In genomic region chr15:51917493-51917892, GRCh38 we compare ENCODE assay signal across 8 cellular contexts. TPM values are rescaled to one million over a fixed set of nuclear protein-coding genes. Genes with fewer than 3 reads are reported as not detected.
DNase-seq lines count a peak whose midpoint lies in the region; ATAC-seq, FAIRE-seq and TF ChIP-seq lines count a peak whose summit lies in the region.

No MANE protein-coding gene starts in this region.

- no peak for TF ChIP-seq POLR2A in H1 (IDR thresholded peaks at IDR 0.05; ENCODE audit: control extremely low read depth in 1 of 2, low read depth in 2 of 2, low read length in 2 of 2)

- no peaks in the 10 kb centered on the region for H3K9me3 ChIP-seq in right cardiac atrium (ENCODE audit: control insufficient read depth, low read length)
- no peaks in the 10 kb centered on the region for H3K9me3 ChIP-seq in H1 (ENCODE audit: insufficient read depth in 2 of 2, low read depth in 1 of 2, low read length in 1 of 2)
- no peaks in the 10 kb centered on the region for H3K9me3 ChIP-seq in upper lobe of right lung

- peaks cover 13% of the 10 kb centered on the region for H3K36me3 Mint-ChIP-seq in mesothelial cell of epicardium
- H3K36me3 Mint-ChIP-seq in stimulated activated memory B cell treated with anti-CD40 and anti-IgM and Interleukin-4, amounts not matched to agents 10 μg/mL and 1 μg/mL and 100 μg/mL, for 72 hours: peaks cover 17% of the 10 kb centered on the region

- H3K4me1 ChIP-seq in right cardiac atrium (ENCODE audit: control insufficient read depth, insufficient read depth, low read length) (no peaks in the 10 kb centered on the region), H1 (replicated peaks in 1 of 4; ENCODE audit: control insufficient read depth in 3 of 4, insufficient read depth in 4 of 4, low read length in 3 of 4) (no peaks in the 10 kb centered on the region; a peak in 1 of 7 replicates), upper lobe of right lung (no peaks in the 10 kb centered on the region)

- POLR2A ChIA-PET in H1 (lab: Charles Lee; ENCODE audit: partially characterized antibody): interaction anchor here (0.6 to 1.2 kb wide), 3 partner anchors 9 to 417 kb away, joined by 3 to 4 read pairs (median 3); no protein-coding TSS in a partner anchor

- no peak overlapping the region for H3K14ac ChIP-seq in H1 (ENCODE audit: insufficient read length)

- CTCF ChIA-PET in H1 (lab: Charles Lee; ENCODE audit: partially characterized antibody): interaction anchor here (0.6 to 2.8 kb wide), 35 partner anchors 8 to 312 kb away, joined by 3 to 27 read pairs (median 5); no protein-coding TSS in a partner anchor

- H4K8ac ChIP-seq in H1 (ENCODE audit: extremely low read depth, insufficient read depth, low read length): no peak overlapping the region

- no peak overlapping the region for H2BK5ac ChIP-seq in H1 (ENCODE audit: low read depth, low read length)

- no peak overlapping the region for H2AFZ ChIP-seq in H1 (ENCODE audit: low read length)

- peak; percentile 35 to 41 for ATAC-seq in right cardiac atrium
- no peak for ATAC-seq in Right ventricle myocardium superior (ENCODE audit: poor library complexity)
- peak; percentile 96 for ATAC-seq in upper lobe of right lung
- no peak for ATAC-seq in stimulated activated memory B cell treated with anti-CD40 and anti-IgM and Interleukin-4, amounts not matched to agents 10 μg/mL and 1 μg/mL and 100 μg/mL, for 72 hours
- ATAC-seq in GM21367 (IDR thresholded peaks at IDR 0.05; ENCODE audit: unreplicated experiment): no peak

- H3K9ac ChIP-seq in H1 (replicated peaks in 1 of 4; ENCODE audit: extremely low read depth in 1 of 4, low read depth in 3 of 4, low read length in 3 of 4): no peak overlapping the region

- peak; percentile 63 for FAIRE-seq in H1 (lab: Jason Lieb, UNC)

- H3K18ac ChIP-seq in H1 (ENCODE audit: extremely low read depth, low read length): no peak overlapping the region

- no peak overlapping the region for H2BK12ac ChIP-seq in H1 (ENCODE audit: low read depth, low read length)

- no peaks in the 10 kb centered on the region for H4K20me1 ChIP-seq in H1 (replicated peaks in 1 of 2; ENCODE audit: control insufficient read depth in 1 of 2, insufficient read depth in 2 of 2, low read length in 2 of 2)

- TF ChIP-seq RAD21 in H1 (IDR thresholded peaks at IDR 0.05 in 1 of 2, conservative IDR thresholded peaks at IDR 0.05 in 1 of 2; ENCODE audit: low read depth in 2 of 2, low read length in 2 of 2): peak; percentile 81 to 87

- H3K36me3 ChIP-seq in H1 (ENCODE audit: control insufficient read depth in 2 of 4, insufficient read depth in 4 of 4, low read length in 3 of 4) (no peaks in the 10 kb centered on the region; a peak in 1 of 8 replicates), upper lobe of right lung (peaks cover 71% of the 10 kb centered on the region)

- no peak overlapping the region for H3K23ac ChIP-seq in H1 (ENCODE audit: insufficient read length)

- H3K79me2 ChIP-seq in H1 (ENCODE audit: control insufficient read depth in 1 of 2, insufficient read depth in 2 of 2, low read length in 2 of 2): no peaks in the 10 kb centered on the region

- no peak overlapping the region for H3K4me3 ChIP-seq in right cardiac atrium (ENCODE audit: low read length)
- H3K4me3 ChIP-seq in H1 (ENCODE audit: extremely low read depth in 1 of 4, insufficient read depth in 2 of 4, low read depth in 3 of 4, low read length in 4 of 4): no peak overlapping the region
- H3K4me3 ChIP-seq in upper lobe of right lung: no peak overlapping the region

- H3K56ac ChIP-seq in H1 (replicated peaks; ENCODE audit: insufficient read length, low read depth, low read length): no peak overlapping the region

- no peak overlapping the region for H3K4ac ChIP-seq in H1 (replicated peaks; ENCODE audit: insufficient read length, low read depth, low read length)

- no peaks in the 10 kb centered on the region for H3K9me3 Mint-ChIP-seq in mesothelial cell of epicardium
- no peaks in the 10 kb centered on the region for H3K9me3 Mint-ChIP-seq in stimulated activated memory B cell treated with anti-CD40 and anti-IgM and Interleukin-4, amounts not matched to agents 10 μg/mL and 1 μg/mL and 100 μg/mL, for 72 hours

- no peak overlapping the region for H3K27ac ChIP-seq in right cardiac atrium (ENCODE audit: low read length)
- no peak overlapping the region for H3K27ac ChIP-seq in H1 (ENCODE audit: low read depth, low read length)
- no peak overlapping the region for H3K27ac ChIP-seq in upper lobe of right lung

- no peak overlapping the region for H3K4me2 ChIP-seq in H1 (ENCODE audit: insufficient read depth in 1 of 2, low read depth in 2 of 2, low read length in 2 of 2)

- 81% methylated on average over 2 of the region's 2 CpGs for WGBS in right cardiac atrium
- 64% methylated on average over 2 of the region's 2 CpGs; no CpG with 5 or more reads in 1 of the 2 experiments for WGBS in H1 (ENCODE audit: extremely low coverage in 1 of 2, insufficient coverage in 1 of 2, insufficient read length in 1 of 2, insufficient replicate concordance in 2 of 2, low coverage in 1 of 2, low lambda C conversion rate in 2 of 2, missing lambda C conversion rate in 1 of 2), 2 experiments

- H2BK15ac ChIP-seq in H1 (ENCODE audit: low read length): no peak overlapping the region

- H3K4me3 Mint-ChIP-seq in mesothelial cell of epicardium: no peak overlapping the region
- no peak overlapping the region for H3K4me3 Mint-ChIP-seq in stimulated activated memory B cell treated with anti-CD40 and anti-IgM and Interleukin-4, amounts not matched to agents 10 μg/mL and 1 μg/mL and 100 μg/mL, for 72 hours

- H3K4me1 Mint-ChIP-seq in mesothelial cell of epicardium: no peaks in the 10 kb centered on the region
- no peaks in the 10 kb centered on the region for H3K4me1 Mint-ChIP-seq in stimulated activated memory B cell treated with anti-CD40 and anti-IgM and Interleukin-4, amounts not matched to agents 10 μg/mL and 1 μg/mL and 100 μg/mL, for 72 hours

- no peaks in the 10 kb centered on the region for H3K79me1 ChIP-seq in H1 (ENCODE audit: low read depth, low read length)

- intact Hi-C loops in right cardiac atrium (cut with DNase I): no loop called here
- intact Hi-C loops in Right ventricle myocardium superior (cut with DNase I): no loop called here
- intact Hi-C loops in upper lobe of right lung (cut with DNase I): no loop called here

- H3K27ac Mint-ChIP-seq in mesothelial cell of epicardium: no peak overlapping the region
- no peak overlapping the region for H3K27ac Mint-ChIP-seq in stimulated activated memory B cell treated with anti-CD40 and anti-IgM and Interleukin-4, amounts not matched to agents 10 μg/mL and 1 μg/mL and 100 μg/mL, for 72 hours

- no peaks in the 10 kb centered on the region for H3K23me2 ChIP-seq in H1 (ENCODE audit: low read depth, low read length)

- H3K27me3 Mint-ChIP-seq in mesothelial cell of epicardium (ENCODE audit: low read depth): no peaks in the 10 kb centered on the region
- H3K27me3 Mint-ChIP-seq in stimulated activated memory B cell treated with anti-CD40 and anti-IgM and Interleukin-4, amounts not matched to agents 10 μg/mL and 1 μg/mL and 100 μg/mL, for 72 hours: no peaks in the 10 kb centered on the region

- no peak overlapping the region for H4K91ac ChIP-seq in H1 (replicated peaks; ENCODE audit: insufficient read length, low read length)

- DNase-seq in right cardiac atrium: no peak
- DNase-seq in Right ventricle myocardium superior: no peak
- peak; percentile 46 for DNase-seq in NCI-H510A (lab: John Stamatoyannopoulos, UW)
- DNase-seq in H1 (ENCODE audit: low read depth in 1 of 2, low spot score in 2 of 2): peak in 1 of 2 experiments; percentile 31
- peak; percentile 65 for DNase-seq in upper lobe of right lung
- DNase-seq in mesothelial cell of epicardium (ENCODE audit: low spot score in 2 of 2, unreplicated experiment in 2 of 2): no peak

- H4K5ac ChIP-seq in H1 (ENCODE audit: insufficient read length, low read depth, low read length): no peak overlapping the region

- H2BK120ac ChIP-seq in H1 (replicated peaks; ENCODE audit: low read depth, low read length): no peak overlapping the region

- TF ChIP-seq EP300 in H1 (IDR thresholded peaks at IDR 0.05; ENCODE audit: borderline replicate concordance in 1 of 2, low read depth in 2 of 2, low read length in 2 of 2): no peak

- no peak overlapping the region for H2AK5ac ChIP-seq in H1 (ENCODE audit: low read depth, low read length)

- TF ChIP-seq CTCF in H1 (IDR thresholded peaks at IDR 0.05; ENCODE audit: control extremely low read depth in 1 of 3, insufficient read depth in 1 of 3, low read depth in 1 of 3, low read length in 3 of 3) (peak; percentile 75 to 84 (median 78)), upper lobe of right lung (IDR thresholded peaks at IDR 0.05) (peak; percentile 40), mesothelial cell of epicardium (IDR thresholded peaks at IDR 0.05; ENCODE audit: unreplicated experiment) (no peak)

- H3K27me3 ChIP-seq in right cardiac atrium (ENCODE audit: control insufficient read depth, insufficient read depth) (no peaks in the 10 kb centered on the region), H1 (replicated peaks in 1 of 4; ENCODE audit: control insufficient read depth in 3 of 4, extremely low read depth in 1 of 4, insufficient read depth in 3 of 4, low read length in 3 of 4) (no peaks in the 10 kb centered on the region), upper lobe of right lung (no peaks in the 10 kb centered on the region)

- no peak overlapping the region for H2BK20ac ChIP-seq in H1 (ENCODE audit: low read length)

TF ChIP-seq in H1, 55 proteins besides CTCF, POLR2A, EP300 and RAD21 (continues in another document):
- no peak for TF ChIP-seq PHF8 (conservative IDR thresholded peaks at IDR 0.05; ENCODE audit: low read depth, low read length)
- TF ChIP-seq TAF1 (IDR thresholded peaks at IDR 0.05; ENCODE audit: low read depth, low read length): no peak
- TF ChIP-seq KDM5A (IDR thresholded peaks at IDR 0.05; ENCODE audit: low read length): no peak
- no peak for TF ChIP-seq SIX5 (IDR thresholded peaks at IDR 0.05; ENCODE audit: low read depth, low read length)
- TF ChIP-seq GABPA (IDR thresholded peaks at IDR 0.05; ENCODE audit: borderline replicate concordance, insufficient read depth, low read length): no peak; the same call in 1 of the 2 replicates
- no peak for TF ChIP-seq POU5F1 (IDR thresholded peaks at IDR 0.05; ENCODE audit: low read depth, low read length)

RNA-seq across cellular contexts. Expression of gene LEO1, which starts 54.1 kb away (rescaled TPM):
- total RNA-seq in right cardiac atrium: 10 to 100 TPM in 3 of 4 donors, 1 to 10 TPM in 1; 7.9 to 11.8 (median 10.7) TPM
- polyA plus RNA-seq in right cardiac atrium: 11.4 TPM
- total RNA-seq in Right ventricle myocardium superior: 7.8 TPM
- 27.4 and 29.2 TPM in 2 replicates for total RNA-seq in H1 (2021; fragmentation: NEBNext Ultra II Directional; extraction: Animal tissue kit (Norgen Biotek cat#: 25700))
- polyA plus RNA-seq in H1 (2011; rRNA removed): 1.3 and 1.6 TPM in 2 replicates
- polyA plus RNA-seq in H1 (2011; cell fraction: cytosol; rRNA removed): 6.9 TPM
- 1.6 TPM for polyA plus RNA-seq in H1 (2011; cell fraction: nucleus; rRNA removed)
- polyA plus RNA-seq in H1 (2012, experiment 1 of 2): 28.0 to 46.2 TPM (median 31.8 TPM) in 4 replicates
- polyA plus RNA-seq in H1 (2012, experiment 2 of 2): 4.0 TPM
- 27.7 TPM for polyA plus RNA-seq in H1 (2013, experiment 1 of 2)
- polyA plus RNA-seq in H1 (2013, experiment 2 of 2): 28.2 TPM
- 5.2 and 5.3 TPM in 2 replicates for polyA minus RNA-seq in H1 (2011; rRNA and poly(A)+ RNA removed)
- 6.2 TPM for polyA minus RNA-seq in H1 (2011; cell fraction: cytosol; rRNA and poly(A)+ RNA removed)
- polyA minus RNA-seq in H1 (2011; cell fraction: nucleus; rRNA and poly(A)+ RNA removed): 4.5 TPM
- total RNA-seq in upper lobe of right lung: 13.2 TPM
- total RNA-seq in mesothelial cell of epicardium: 20.2 to 22.4 TPM (median 20.4 TPM) in 3 replicates

Comparison
In these comparisons a context has a peak if more than half of its experiments do, and no peak if none do; other contexts are left out.
1. ATAC-seq: peak in right cardiac atrium (2 of 2) and upper lobe of right lung (single experiment); none in Right ventricle myocardium superior (single experiment), stimulated activated memory B cell treated with anti-CD40 and anti-IgM and Interleukin-4, amounts not matched to agents 10 μg/mL and 1 μg/mL and 100 μg/mL, for 72 hours (single experiment) and GM21367 (single experiment).
2. DNase-seq: peak in NCI-H510A (single experiment) and upper lobe of right lung (single experiment); none in right cardiac atrium (0 of 3), Right ventricle myocardium superior (single experiment) and mesothelial cell of epicardium (0 of 2).